8 cellular contexts compared by ENCODE assay signal in the genomic region with DNA sequence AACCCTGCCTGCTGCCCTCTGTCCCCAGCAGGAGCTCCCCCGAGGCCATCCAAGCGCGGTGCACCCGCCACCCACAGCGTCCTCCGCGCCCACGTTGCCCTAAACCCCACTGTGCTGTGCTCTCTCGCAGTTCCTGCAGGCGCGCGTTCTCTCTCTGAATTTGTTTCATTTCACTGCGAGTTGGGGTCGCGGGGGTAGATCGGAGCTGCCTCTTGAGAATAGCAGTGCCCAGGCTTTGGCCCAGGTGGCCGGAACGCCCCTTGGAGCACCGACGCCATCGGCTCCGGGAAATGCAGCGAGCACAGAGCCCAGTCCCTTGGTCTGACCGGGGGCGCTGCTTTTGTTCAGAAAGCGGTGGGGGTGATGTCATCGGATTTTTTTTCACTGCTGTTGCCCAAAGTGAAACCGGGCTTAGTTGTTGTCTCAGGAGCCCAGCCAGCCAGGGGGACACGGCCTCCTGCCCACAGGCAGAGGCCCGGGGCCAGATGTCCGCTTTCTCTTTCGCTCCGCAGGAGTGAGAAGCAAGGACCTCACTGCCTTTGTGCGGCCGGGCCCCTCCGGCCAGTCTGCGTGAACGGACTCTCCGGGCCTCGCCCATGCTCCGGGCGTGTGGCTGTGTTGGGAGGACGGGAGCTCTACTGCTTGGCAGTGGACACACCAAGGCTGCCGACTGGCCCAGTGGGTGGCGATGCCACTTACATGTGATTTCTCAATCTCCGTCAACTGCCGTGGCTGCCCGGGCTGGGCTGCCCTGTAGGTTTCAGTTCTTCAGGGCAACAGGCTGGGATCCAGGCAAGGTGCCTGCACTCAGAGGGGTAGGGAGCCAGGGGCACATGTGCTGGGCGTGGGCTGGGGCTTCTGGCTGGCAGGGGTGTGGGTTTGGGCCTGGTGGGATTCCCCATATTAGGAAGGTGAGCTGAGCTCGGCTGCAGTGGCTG. TPM values are rescaled to one million over a fixed set of nuclear protein-coding genes. Genes with fewer than 3 reads are reported as not detected.
DNase-seq lines count a peak whose midpoint lies in the region; ATAC-seq and TF ChIP-seq lines count a peak whose summit lies in the region.

No MANE protein-coding gene starts in this region.

- H3K79me2 ChIP-seq in OCI-LY7 (ENCODE audit: insufficient read depth, low read depth, low read length) = no peaks in the 10 kb centered on the region
- peaks cover 2% of the 10 kb centered on the region for H3K79me2 ChIP-seq in trophoblast cell (ENCODE audit: control insufficient read depth, insufficient read depth, low read length, poor library complexity)

- H3K23ac ChIP-seq in trophoblast cell (ENCODE audit: low read length) = no peak overlapping the region

- H2AFZ ChIP-seq in OCI-LY7 (ENCODE audit: low read length) = no peak overlapping the region
- H2AFZ ChIP-seq in trophoblast cell (ENCODE audit: insufficient read depth, low read length, poor library complexity) = peak overlapping the region; percentile 19

- H4K8ac ChIP-seq in trophoblast cell (ENCODE audit: low read depth, low read length) = peak overlapping the region; percentile 57

- CTCF ChIA-PET in OCI-LY7 (lab: Charles Lee; ENCODE audit: unreplicated experiment) = no interaction called here

- no peak for DNase-seq in OCI-LY7 (ENCODE audit: low spot score)
- peak; percentile 90 for DNase-seq in Right ventricle myocardium inferior (ENCODE audit: missing footprints)
- peak; percentile 51 to 59 for DNase-seq in trophoblast cell
- no peak for DNase-seq in NCI-H345 (lab: John Stamatoyannopoulos, UW)
- no peak for DNase-seq in NCI-H1105 (lab: John Stamatoyannopoulos, UW)

- intact Hi-C loops in OCI-LY7 (cut with micrococcal nuclease; ENCODE audit: unreplicated experiment) = no loop called here
- intact Hi-C loops in Right ventricle myocardium inferior (cut with DNase I) = no loop called here

- H3K27me3 ChIP-seq in trophoblast cell (ENCODE audit: insufficient read depth, low read length) = no peaks in the 10 kb centered on the region

- H3K14ac ChIP-seq in trophoblast cell (ENCODE audit: low read length) = peak overlapping the region; percentile 81

- peak; percentile 70 for ATAC-seq in GM18517 (IDR thresholded peaks at IDR 0.05; ENCODE audit: unreplicated experiment)
- ATAC-seq in HG03025 (IDR thresholded peaks at IDR 0.05; ENCODE audit: low FRiP score, unreplicated experiment) = peak; percentile 59
- peak; percentile 76 for ATAC-seq in Right ventricle myocardium inferior

- no TSS peak for BruUV-seq in OCI-LY7 (replicated peaks; lab: Mats Ljungman, UMichigan)

- peak overlapping the region; percentile 55 for H2BK120ac ChIP-seq in trophoblast cell (ENCODE audit: insufficient read depth, low read length, poor library complexity)

- H3K4me2 ChIP-seq in OCI-LY7 (ENCODE audit: low read length) = peak overlapping the region; percentile 46; the same call in 1 of the 2 replicates
- H3K4me2 ChIP-seq in trophoblast cell (ENCODE audit: low read length) = no peak overlapping the region

- peaks cover 2% of the 10 kb centered on the region for H3K4me1 ChIP-seq in OCI-LY7 (ENCODE audit: insufficient read depth, low read length, poor library complexity, severe bottlenecking)
- H3K4me1 ChIP-seq in trophoblast cell (ENCODE audit: control insufficient read depth in 1 of 2, insufficient read depth in 2 of 2, low read length in 2 of 2) = peaks cover 13 to 16% of the 10 kb centered on the region in 2 experiments

- peak overlapping the region; percentile 88 for H3K18ac ChIP-seq in trophoblast cell (ENCODE audit: low read length)

- 4 to 39% (median 7%) methylated on average over 47 to 50 of the region's 50 CpGs for WGBS in adipose tissue, 3 donors
- no CpG with 5 or more reads among the region's 50 CpGs for WGBS in trophoblast cell (ENCODE audit: extremely low coverage, insufficient coverage, insufficient read length)

- H3K4me3 ChIP-seq in OCI-LY7 (ENCODE audit: low read depth, low read length, poor library complexity, severe bottlenecking) (no peak overlapping the region), trophoblast cell (ENCODE audit: low read depth, low read length) (no peak overlapping the region)

- H4K20me1 ChIP-seq in OCI-LY7 (ENCODE audit: insufficient read depth, low read length) = peaks cover 4% of the 10 kb centered on the region; the same call in 1 of the 2 replicates

- peak overlapping the region; percentile 56 for H4K91ac ChIP-seq in trophoblast cell (ENCODE audit: low read depth, low read length)

- H3K9me3 ChIP-seq in OCI-LY7 (ENCODE audit: low read length) (no peaks in the 10 kb centered on the region), trophoblast cell (ENCODE audit: insufficient read depth, low read depth, low read length) (peaks cover 2% of the 10 kb centered on the region)

- peaks cover 7% of the 10 kb centered on the region for H3K79me1 ChIP-seq in trophoblast cell (ENCODE audit: low read length)

- no peak for TF ChIP-seq CTCF in OCI-LY7 (conservative IDR thresholded peaks at IDR 0.05; ENCODE audit: low read length)

- H4K12ac ChIP-seq in trophoblast cell (ENCODE audit: low read depth, low read length) = peak overlapping the region; percentile 82

- H2AK5ac ChIP-seq in trophoblast cell (ENCODE audit: low read length) = peak overlapping the region; percentile 97

- no peaks in the 10 kb centered on the region for H3K9me2 ChIP-seq in OCI-LY7 (ENCODE audit: insufficient read depth, low read length)

- H3K36me3 ChIP-seq in OCI-LY7 (ENCODE audit: insufficient read depth, low read length) (peaks cover 13% of the 10 kb centered on the region; the same call in 1 of the 2 replicates), trophoblast cell (ENCODE audit: control insufficient read depth in 1 of 2, insufficient read depth in 2 of 2, low read length in 2 of 2) (peaks cover 5 to 14% of the 10 kb centered on the region in 2 experiments)

- H3K4ac ChIP-seq in trophoblast cell (ENCODE audit: low read depth, low read length) = peak overlapping the region; percentile 64

- H2BK5ac ChIP-seq in trophoblast cell (ENCODE audit: low read depth, low read length, poor library complexity) = peak overlapping the region; percentile 13

- H3K27ac ChIP-seq in OCI-LY7 (ENCODE audit: low read depth, low read length, poor library complexity, severe bottlenecking) (no peak overlapping the region), adipose tissue (ENCODE audit: low read depth, low read length) (peak overlapping the region; percentile 85), trophoblast cell (ENCODE audit: low read depth, low read length) (peak overlapping the region; percentile 54)

- H3K9ac ChIP-seq in trophoblast cell (ENCODE audit: low read length) = peak overlapping the region; percentile 19

- H2BK12ac ChIP-seq in trophoblast cell (ENCODE audit: low read length) = peak overlapping the region; percentile 87

- POLR2A ChIA-PET in OCI-LY7 (lab: Charles Lee) = interaction anchor here (0.6 to 1.4 kb wide), 3 partner anchors 21 to 1979 kb away, joined by 3 to 4 read pairs (median 4); no protein-coding TSS in a partner anchor

RNA-seq across cellular contexts. Expression of a gene that starts 43.2 kb away (rescaled TPM):
- 13.8 and 17.3 TPM in 2 replicates for total RNA-seq in OCI-LY7 (2014; rRNA removed; shearing (Covaris generic))
- total RNA-seq in OCI-LY7 (2022) (32.0 and 34.5 TPM in 2 replicates), Right ventricle myocardium inferior (16.8 TPM)
- 1 to 10 TPM; 4.7 to 9.1 (median 7.8) TPM for polyA plus RNA-seq in adipose tissue
- 6.5 and 6.6 TPM in 2 replicates for polyA plus RNA-seq in trophoblast cell (2013)

RNA-seq across cellular contexts. Expression of a gene that starts 50.1 kb away (rescaled TPM):
- 35.0 and 37.0 TPM in 2 replicates for total RNA-seq in OCI-LY7 (2014; rRNA removed; shearing (Covaris generic))
- total RNA-seq in OCI-LY7 (2022) = 32.1 and 32.8 TPM in 2 replicates
- polyA plus RNA-seq in adipose tissue = 10 to 100 TPM; 19.6 to 41.5 (median 35.0) TPM
- 14.4 TPM for total RNA-seq in Right ventricle myocardium inferior
- 19.8 and 22.2 TPM in 2 replicates for polyA plus RNA-seq in trophoblast cell (2013)

Comparison
In these comparisons a context has a peak if more than half of its experiments do, and no peak if none do; other contexts are left out.
1. DNase-seq: peak in Right ventricle myocardium inferior (single experiment) and trophoblast cell (2 of 2); none in OCI-LY7 (single experiment), NCI-H345 (single experiment) and NCI-H1105 (single experiment).
2. Peak in every context shown above with its lines, with median percentiles within 50 percentile points of each other: ATAC-seq.